1 cellular context compared by ENCODE assay signal in genomic region chr6:16498237-16498636, GRCh38.
TF ChIP-seq lines count a peak whose summit lies in the region.

No MANE protein-coding gene starts in this region.

TF ChIP-seq in K562, 482 proteins besides CTCF, POLR2A, EP300 and RAD21 (continued from another document):
- TF ChIP-seq RERE (CRISPR knock-in tag; IDR thresholded peaks at IDR 0.05; ENCODE audit: borderline replicate concordance) (no peak), SREBF2 (CRISPR knock-in tag; IDR thresholded peaks at IDR 0.05) (no peak), IRF9 (tag; IDR thresholded peaks at IDR 0.05) (no peak), ZFX (CRISPR knock-in tag; IDR thresholded peaks at IDR 0.05) (no peak)
